In the genomic region with DNA sequence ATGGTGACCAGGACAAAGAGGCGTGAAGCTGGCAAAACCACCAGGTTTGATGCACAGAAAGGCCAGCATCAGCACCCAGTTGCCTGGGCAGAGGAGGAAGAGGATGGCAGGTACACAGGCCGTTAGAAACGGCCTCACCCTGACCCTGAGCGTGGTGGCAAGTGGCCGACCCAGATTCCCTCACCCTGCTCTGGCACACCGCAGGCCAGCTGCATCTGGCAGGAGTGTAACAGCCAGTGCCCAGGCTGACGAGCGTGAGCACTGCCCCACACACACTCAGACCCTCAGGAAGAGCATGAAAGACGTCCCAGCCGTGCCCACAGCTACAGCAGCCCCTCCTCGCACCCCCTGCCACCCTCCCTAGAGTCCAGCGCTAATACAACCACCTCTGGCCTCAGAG, we compare ENCODE assay signal across 9 cellular contexts.
DNase-seq lines count a peak whose midpoint lies in the region; ATAC-seq, FAIRE-seq and TF ChIP-seq lines count a peak whose summit lies in the region.
"Had no signal": no experiment of that assay in that cellular context is flagged by ENCODE, and none has a peak within 500 bp of the region (broad histone marks: within the 10 kb centered on the region; RNA-seq: fewer than 3 reads in every experiment).

No MANE protein-coding gene starts in this region.

- ATAC-seq in HG02763 (IDR thresholded peaks at IDR 0.05; ENCODE audit: unreplicated experiment) = no peak

- peaks cover 67 to 95% (median 87%) of the 10 kb centered on the region in 4 donors for H3K4me1 Mint-ChIP-seq in CD4-positive, alpha-beta memory T cell

- no peak overlapping the region for H3K4me3 ChIP-seq in CD4-positive, alpha-beta memory T cell (ENCODE audit: low read length in 2 of 2)
- H3K4me3 ChIP-seq in esophagus muscularis mucosa (no peak overlapping the region), neuronal stem cell (ENCODE audit: low read length in 2 of 2) (no peak overlapping the region), small intestine (ENCODE audit: low read depth in 1 of 2, low read length in 2 of 2) (no peak overlapping the region)
- H3K4me3 ChIP-seq: SK-N-MC had no signal

- CTCF ChIA-PET in CD4-positive, alpha-beta memory T cell (lab: Charles Lee; ENCODE audit: partially characterized antibody) = interaction anchor here (0.7 to 1.1 kb wide), 5 partner anchors 44 to 120 kb away, joined by 3 to 5 read pairs (median 4); no protein-coding TSS in a partner anchor

- POLR2A ChIA-PET in CD4-positive, alpha-beta memory T cell (lab: Charles Lee; ENCODE audit: partially characterized antibody) = interaction anchor here (0.5 to 4.0 kb wide), 7 partner anchors 12 to 93 kb away, joined by 3 to 31 read pairs (median 7); a partner anchor contains a TSS

- H3K9ac ChIP-seq in neuronal stem cell (ENCODE audit: low read depth, low read length, poor library complexity) = no peak overlapping the region

- H3K4me3 Mint-ChIP-seq in CD4-positive, alpha-beta memory T cell = peak overlapping the region; percentile 18 to 86 (median 73)

- no peak overlapping the region for H4K91ac ChIP-seq in neuronal stem cell (ENCODE audit: low read depth, low read length, poor library complexity)

- H3K4ac ChIP-seq in neuronal stem cell (ENCODE audit: low read length) = no peak overlapping the region

- FAIRE-seq in small intestine (lab: Jason Lieb, UNC) = no peak

- H2AK5ac ChIP-seq in neuronal stem cell (ENCODE audit: low read depth, low read length) = no peak overlapping the region

- no peak overlapping the region for H2BK15ac ChIP-seq in neuronal stem cell (ENCODE audit: low read length)

- H2BK120ac ChIP-seq in neuronal stem cell (ENCODE audit: low read depth, low read length) = no peak overlapping the region

- no peak overlapping the region for H2BK5ac ChIP-seq in neuronal stem cell (ENCODE audit: low read length)

- peaks cover 100% of the 10 kb centered on the region for H3K4me1 ChIP-seq in CD4-positive, alpha-beta memory T cell (ENCODE audit: insufficient read depth, low read length)
- H3K4me1 ChIP-seq in esophagus muscularis mucosa (peaks cover 86 to 97% (median 95%) of the 10 kb centered on the region in 4 donors), neuronal stem cell (ENCODE audit: control insufficient read depth in 2 of 2, insufficient read depth in 1 of 2, low read depth in 1 of 2, low read length in 2 of 2) (peaks cover 27 to 46% of the 10 kb centered on the region in 2 donors), small intestine (ENCODE audit: control insufficient read depth in 2 of 2, insufficient read depth in 1 of 2, low read depth in 1 of 2, low read length in 1 of 2) (peaks cover 2 to 33% of the 10 kb centered on the region in 2 donors)

- H3K27ac ChIP-seq in CD4-positive, alpha-beta memory T cell (ENCODE audit: low read depth, low read length) = peak overlapping the region; percentile 66
- H3K27ac ChIP-seq in VCaP (peak overlapping the region; percentile 50; the same call in 1 of the 2 replicates), esophagus muscularis mucosa (replicated peaks in 1 of 4) (peak overlapping the region; percentile 40 to 72 (median 58)), neuronal stem cell (replicated peaks; ENCODE audit: low read length) (no peak overlapping the region), small intestine (ENCODE audit: low read depth in 1 of 2, low read length in 1 of 2) (no peak overlapping the region)

- peaks cover 0 to 12% of the 10 kb centered on the region in 2 donors for H3K36me3 Mint-ChIP-seq in CD4-positive, alpha-beta memory T cell

- TF ChIP-seq CTCF in VCaP (conservative IDR thresholded peaks at IDR 0.05) = no peak
- TF ChIP-seq CTCF in esophagus muscularis mucosa (IDR thresholded peaks at IDR 0.05) = no peak

- TF ChIP-seq EP300 in esophagus muscularis mucosa (IDR thresholded peaks at IDR 0.05) = no peak

- H2AFZ ChIP-seq in neuronal stem cell (ENCODE audit: low read length) = no peak overlapping the region

- H3K14ac ChIP-seq in neuronal stem cell (ENCODE audit: low read length) = no peak overlapping the region

- H3K27ac Mint-ChIP-seq in CD4-positive, alpha-beta memory T cell = peak overlapping the region; percentile 93 to 97 (median 95)

- H3K9me3 ChIP-seq in CD4-positive, alpha-beta memory T cell (ENCODE audit: control insufficient read depth in 1 of 2, low read length in 2 of 2) = no peaks in the 10 kb centered on the region
- no peaks in the 10 kb centered on the region for H3K9me3 ChIP-seq in esophagus muscularis mucosa
- peaks cover 0 to 1% of the 10 kb centered on the region in 2 donors for H3K9me3 ChIP-seq in neuronal stem cell (replicated peaks in 1 of 2; ENCODE audit: control insufficient read depth in 2 of 2, insufficient read depth in 1 of 2, low read depth in 1 of 2, low read length in 2 of 2)
- H3K9me3 ChIP-seq in small intestine (ENCODE audit: control insufficient read depth, low read depth) = no peaks in the 10 kb centered on the region

- no peak overlapping the region for H4K8ac ChIP-seq in neuronal stem cell (ENCODE audit: low read depth, low read length)

- H3K36me3 ChIP-seq in CD4-positive, alpha-beta memory T cell (ENCODE audit: insufficient read depth, low read length) = no peaks in the 10 kb centered on the region
- H3K36me3 ChIP-seq in esophagus muscularis mucosa (no peaks in the 10 kb centered on the region), neuronal stem cell (replicated peaks in 1 of 2; ENCODE audit: control insufficient read depth in 2 of 2, insufficient read depth in 2 of 2, low read length in 2 of 2) (peaks cover 2 to 23% of the 10 kb centered on the region in 2 donors), small intestine (ENCODE audit: control insufficient read depth in 2 of 2, insufficient read depth in 2 of 2, low read length in 2 of 2) (no peaks in the 10 kb centered on the region)

- no peak for TF ChIP-seq POLR2A in esophagus muscularis mucosa (IDR thresholded peaks at IDR 0.05; ENCODE audit: low read depth)

- H2BK12ac ChIP-seq in neuronal stem cell (ENCODE audit: low read length) = no peak overlapping the region

- H3K18ac ChIP-seq in neuronal stem cell (ENCODE audit: low read length) = peak overlapping the region; percentile 27

- no peak for DNase-seq in CD4-positive, alpha-beta memory T cell
- no peak for DNase-seq in esophagus muscularis mucosa (ENCODE audit: extremely low spot score)
- DNase-seq in neuronal stem cell (ENCODE audit: low spot score) = no peak
- DNase-seq in small intestine = no peak
- DNase-seq in activated effector memory CD4-positive, alpha-beta T cell treated with Interleukin-2 at 50 U/mL for 16 hours = no peak
- no peak for DNase-seq in HCEC 1CT

- 58% methylated on average over 7 of the region's 12 CpGs for WGBS in esophagus muscularis mucosa
- WGBS in neuronal stem cell (ENCODE audit: extremely low coverage in 2 of 2, insufficient read length in 2 of 2, insufficient replicate concordance in 1 of 2), 2 donors = no CpG with 5 or more reads among the region's 12 CpGs
- 54 to 63% (median 57%) methylated on average over 12 of the region's 12 CpGs for WGBS in small intestine, 3 donors

- H3K4me2 ChIP-seq in neuronal stem cell (ENCODE audit: insufficient read depth, low read length, poor library complexity, severe bottlenecking) = no peak overlapping the region

- peak overlapping the region; percentile 34 for H3K23ac ChIP-seq in neuronal stem cell (ENCODE audit: low read depth, low read length, poor library complexity)

- H3K27me3 Mint-ChIP-seq in CD4-positive, alpha-beta memory T cell = no peaks in the 10 kb centered on the region

- intact Hi-C loops in CD4-positive, alpha-beta memory T cell (cut with micrococcal nuclease) = loop anchor here (2.0 to 5.0 kb wide), 2 partner anchors 48 to 99 kb away; a partner anchor contains a TSS
- intact Hi-C loops in esophagus muscularis mucosa (cut with DNase I) = no loop called here

- peaks cover 29% of the 10 kb centered on the region for H3K79me1 ChIP-seq in neuronal stem cell (ENCODE audit: low read depth, low read length)

- H3K27me3 ChIP-seq in CD4-positive, alpha-beta memory T cell (ENCODE audit: insufficient read depth, low read length) = no peaks in the 10 kb centered on the region
- H3K27me3 ChIP-seq in esophagus muscularis mucosa (no peaks in the 10 kb centered on the region), neuronal stem cell (ENCODE audit: control insufficient read depth in 3 of 3, insufficient read depth in 3 of 3, low read depth in 1 of 3, low read length in 3 of 3) (no peaks in the 10 kb centered on the region), small intestine (ENCODE audit: control insufficient read depth in 2 of 2, insufficient read depth in 2 of 2, low read length in 2 of 2) (no peaks in the 10 kb centered on the region)

- H3K9me3 Mint-ChIP-seq in CD4-positive, alpha-beta memory T cell = no peaks in the 10 kb centered on the region

Comparison
In these comparisons a context has a peak if more than half of its experiments do, and no peak if none do; other contexts are left out.
1. H3K27ac ChIP-seq: peak in CD4-positive, alpha-beta memory T cell (single experiment), VCaP (single experiment) and esophagus muscularis mucosa (4 of 4); none in neuronal stem cell (single experiment) and small intestine (0 of 2).